Comparison of ENCODE assay signal across 30 cellular contexts in genomic region chr7:53110425-53110824, GRCh38.
"Had no signal": no experiment of that assay in that cellular context is flagged by ENCODE, and none has a peak within 500 bp of the region (broad histone marks: within the 10 kb centered on the region; RNA-seq: fewer than 3 reads in every experiment).

No MANE protein-coding gene starts in this region.

- H3K27me3 ChIP-seq: adrenal gland, ascending aorta, breast epithelium, colonic mucosa, dorsolateral prefrontal cortex, esophagus muscularis mucosa, gastrocnemius medialis, neutrophil, ovary, right atrium auricular region, stomach, suprapubic skin, tibial nerve had no signal

- H3K27ac ChIP-seq: adrenal gland, ascending aorta, breast epithelium, colonic mucosa, dorsolateral prefrontal cortex, esophagus muscularis mucosa, gastrocnemius medialis, neutrophil, ovary, prostate gland, right atrium auricular region, stomach, suprapubic skin, tibial nerve had no signal

- H3K9me3 Mint-ChIP-seq: activated B cell treated with CpG ODN at 0.5 μM for 24 hours had no signal

- H3K4me3 ChIP-seq: adrenal gland, ascending aorta, breast epithelium, colonic mucosa, dorsolateral prefrontal cortex, esophagus muscularis mucosa, gastrocnemius medialis, ovary, prostate gland, right atrium auricular region, stomach, suprapubic skin, tibial nerve had no signal

- H3K27me3 Mint-ChIP-seq: activated B cell treated with CpG ODN at 0.5 μM for 24 hours; activated CD4-positive, alpha-beta T cell treated with anti-CD3 and anti-CD28 coated beads for 36 hours; activated naive CD8-positive, alpha-beta T cell; effector memory CD8-positive, alpha-beta T cell; natural killer cell treated with Interleukin-12 subunit alpha and Interleukin-12 subunit beta and Interleukin-15 and Interleukin-18, amount 100 ng/mL, for 72 hours; stimulated activated memory B cell treated with anti-CD40 and anti-IgM and Interleukin-4, amounts not matched to agents 10 μg/mL and 1 μg/mL and 100 μg/mL, for 72 hours had no signal

- DNase-seq: activated B cell treated with CpG ODN at 0.5 μM for 24 hours; activated CD4-positive, alpha-beta T cell treated with anti-CD3 and anti-CD28 coated beads for 36 hours; activated CD4-positive, alpha-beta T cell treated with anti-CD3 and anti-CD28 coated beads, Interleukin-2, amount 50 U/mL, for 48 hours; activated CD8-positive, alpha-beta memory T cell treated with anti-CD3 and anti-CD28 coated beads, Interleukin-2, amount 50 U/mL, for 48 hours; activated naive CD4-positive, alpha-beta T cell; activated T-cell treated with anti-CD3 and anti-CD28 coated beads, Interleukin-2, amount 50 U/mL, for 4 hours; adrenal gland; colonic mucosa; dorsolateral prefrontal cortex; effector memory CD8-positive, alpha-beta T cell; gastrocnemius medialis; hippocampal formation; left cardiac atrium; midbrain; ovary; stimulated activated CD4-positive, alpha-beta T cell treated with anti-CD3 and anti-CD28 coated beads, Interleukin-12 subunit alpha, Interleukin-12 subunit beta, amount 100 ng/mL, for 4 hours; stomach; T1000 had no signal

- H3K27ac Mint-ChIP-seq: activated B cell treated with CpG ODN at 0.5 μM for 24 hours; activated CD4-positive, alpha-beta T cell treated with anti-CD3 and anti-CD28 coated beads for 36 hours; activated naive CD8-positive, alpha-beta T cell; activated T-helper 2 cell treated with anti-CD3 and anti-CD28 coated beads, Interferon-gamma antibody, Interleukin-2, Interleukin-4, amounts not matched to agents 10 μg/mL and 5 μg/mL and 100 μg/mL, durations not matched to agents 14 hours and 24 hours and 36 hours; effector memory CD8-positive, alpha-beta T cell; natural killer cell treated with Interleukin-12 subunit alpha and Interleukin-12 subunit beta and Interleukin-15 and Interleukin-18, amount 100 ng/mL, for 72 hours; stimulated activated memory B cell treated with anti-CD40 and anti-IgM and Interleukin-4, amounts not matched to agents 10 μg/mL and 1 μg/mL and 100 μg/mL, for 72 hours had no signal

- ATAC-seq: activated CD4-positive, alpha-beta T cell treated with anti-CD3 and anti-CD28 coated beads for 36 hours; activated T-cell treated with anti-CD3 and anti-CD28 coated beads, Interleukin-2, amount 50 U/mL, for 4 hours; effector memory CD8-positive, alpha-beta T cell; gastrocnemius medialis; natural killer cell treated with Interleukin-12 subunit alpha and Interleukin-12 subunit beta and Interleukin-15 and Interleukin-18, amount 100 ng/mL, for 72 hours; stimulated activated memory B cell treated with anti-CD40 and anti-IgM and Interleukin-4, amounts not matched to agents 10 μg/mL and 1 μg/mL and 100 μg/mL, for 72 hours had no signal

- H3K4me1 Mint-ChIP-seq: activated B cell treated with CpG ODN at 0.5 μM for 24 hours; activated CD4-positive, alpha-beta T cell treated with anti-CD3 and anti-CD28 coated beads for 36 hours; stimulated activated memory B cell treated with anti-CD40 and anti-IgM and Interleukin-4, amounts not matched to agents 10 μg/mL and 1 μg/mL and 100 μg/mL, for 72 hours had no signal

- H3K4me3 Mint-ChIP-seq: activated B cell treated with CpG ODN at 0.5 μM for 24 hours; activated CD4-positive, alpha-beta T cell treated with anti-CD3 and anti-CD28 coated beads for 36 hours; activated naive CD8-positive, alpha-beta T cell; activated T-cell treated with anti-CD3 and anti-CD28 coated beads, Interleukin-2, amount 50 U/mL, for 4 hours; effector memory CD8-positive, alpha-beta T cell; natural killer cell treated with Interleukin-12 subunit alpha and Interleukin-12 subunit beta and Interleukin-15 and Interleukin-18, amount 100 ng/mL, for 72 hours; stimulated activated memory B cell treated with anti-CD40 and anti-IgM and Interleukin-4, amounts not matched to agents 10 μg/mL and 1 μg/mL and 100 μg/mL, for 72 hours had no signal

- H3K4me1 ChIP-seq: adrenal gland, breast epithelium, colonic mucosa, esophagus muscularis mucosa, gastrocnemius medialis, prostate gland, stomach, suprapubic skin, tibial nerve had no signal

- H3K9me3 ChIP-seq: adrenal gland, ascending aorta, breast epithelium, colonic mucosa, esophagus muscularis mucosa, gastrocnemius medialis, neutrophil, ovary, prostate gland, right atrium auricular region, stomach, suprapubic skin, tibial nerve had no signal

- H3K36me3 ChIP-seq: adrenal gland, ascending aorta, breast epithelium, colonic mucosa, esophagus muscularis mucosa, gastrocnemius medialis, neutrophil, ovary, prostate gland, right atrium auricular region, stomach, suprapubic skin, tibial nerve had no signal

- H3K36me3 Mint-ChIP-seq: activated naive CD8-positive, alpha-beta T cell; stimulated activated memory B cell treated with anti-CD40 and anti-IgM and Interleukin-4, amounts not matched to agents 10 μg/mL and 1 μg/mL and 100 μg/mL, for 72 hours had no signal
